Comparison of ENCODE assay signal across 14 cellular contexts in genomic region chr3:167773584-167773983, GRCh38. TPM values are rescaled to one million over a fixed set of nuclear protein-coding genes. Genes with fewer than 3 reads are reported as not detected.
DNase-seq lines count a peak whose midpoint lies in the region; ATAC-seq and TF ChIP-seq lines count a peak whose summit lies in the region.
"Had no signal": no experiment of that assay in that cellular context is flagged by ENCODE, and none has a peak within 500 bp of the region (broad histone marks: within the 10 kb centered on the region; RNA-seq: fewer than 3 reads in every experiment).

No MANE protein-coding gene starts in this region.

- H3K9me3 Mint-ChIP-seq in T-helper 2 cell treated with Interferon-gamma antibody and Interleukin-4, amounts not matched to agents 5 μg/mL and 100 μg/mL, for 36 hours: no peaks in the 10 kb centered on the region

- ATAC-seq in GM19351 (IDR thresholded peaks at IDR 0.05; ENCODE audit: unreplicated experiment): peak; percentile 88
- ATAC-seq in HG02623 (IDR thresholded peaks at IDR 0.05; ENCODE audit: unreplicated experiment): peak; percentile 88
- ATAC-seq in HG03354 (IDR thresholded peaks at IDR 0.05; ENCODE audit: poor library complexity, severe bottlenecking, unreplicated experiment): peak; percentile 78
- no peak for ATAC-seq in mucosa of descending colon
- ATAC-seq: A549, SK-N-SH treated with all-trans-retinoic acid at 6 μM for 48 hours had no signal

- TF ChIP-seq CTCF in GM06990 (IDR thresholded peaks at IDR 0.05; ENCODE audit: insufficient read depth, low read length, poor library complexity, severe bottlenecking): no peak
- no peak for TF ChIP-seq CTCF in mucosa of descending colon (IDR thresholded peaks at IDR 0.05)

- peak; percentile 24 for DNase-seq in GM06990 (ENCODE audit: extremely low read depth, insufficient read length)
- no peak for DNase-seq in mucosa of descending colon
- DNase-seq in amygdala (lab: John Stamatoyannopoulos, UW): no peak
- no peak for DNase-seq in T-helper 2 cell treated with Interferon-gamma antibody and Interleukin-4, amounts not matched to agents 5 μg/mL and 100 μg/mL, for 36 hours (ENCODE audit: low spot score)
- no peak for DNase-seq in ecto neural progenitor cell (ENCODE audit: low spot score)
- DNase-seq: activated CD4-positive, alpha-beta T cell treated with anti-CD3 and anti-CD28 coated beads for 4 hours; NCI-H1092; NCI-H748 treated with DMSO at 0.1 percent for 48 hours had no signal

- H3K4me3 ChIP-seq in GM06990 (replicated peaks; ENCODE audit: low read depth, low read length) (no peak overlapping the region), mucosa of descending colon (no peak overlapping the region)
- H3K4me3 ChIP-seq: A549 had no signal

- H3K27me3 ChIP-seq in GM06990 (replicated peaks; ENCODE audit: control insufficient read depth, insufficient read depth, low read length): no peaks in the 10 kb centered on the region

- H3K4me3 Mint-ChIP-seq in T-helper 2 cell treated with Interferon-gamma antibody and Interleukin-4, amounts not matched to agents 5 μg/mL and 100 μg/mL, for 36 hours: no peak overlapping the region
- H3K4me3 Mint-ChIP-seq: central memory CD8-positive, alpha-beta T cell had no signal

- no peaks in the 10 kb centered on the region for H3K27me3 Mint-ChIP-seq in T-helper 2 cell treated with Interferon-gamma antibody and Interleukin-4, amounts not matched to agents 5 μg/mL and 100 μg/mL, for 36 hours (ENCODE audit: low read depth)
- H3K27me3 Mint-ChIP-seq: central memory CD8-positive, alpha-beta T cell had no signal

- no peak overlapping the region for H3K27ac Mint-ChIP-seq in T-helper 2 cell treated with Interferon-gamma antibody and Interleukin-4, amounts not matched to agents 5 μg/mL and 100 μg/mL, for 36 hours

- no peaks in the 10 kb centered on the region for H3K36me3 Mint-ChIP-seq in T-helper 2 cell treated with Interferon-gamma antibody and Interleukin-4, amounts not matched to agents 5 μg/mL and 100 μg/mL, for 36 hours (ENCODE audit: low read depth)

- H3K4me1 Mint-ChIP-seq in T-helper 2 cell treated with Interferon-gamma antibody and Interleukin-4, amounts not matched to agents 5 μg/mL and 100 μg/mL, for 36 hours (ENCODE audit: low read depth): peaks cover 2% of the 10 kb centered on the region
- H3K4me1 Mint-ChIP-seq: central memory CD8-positive, alpha-beta T cell had no signal

- H3K9me3 ChIP-seq in mucosa of descending colon: no peaks in the 10 kb centered on the region

- no peaks in the 10 kb centered on the region for H3K36me3 ChIP-seq in GM06990 (ENCODE audit: control insufficient read depth, insufficient read depth, low read length)
- H3K36me3 ChIP-seq in mucosa of descending colon (ENCODE audit: low read depth): no peaks in the 10 kb centered on the region

- intact Hi-C loops in mucosa of descending colon (cut with DNase I, micrococcal nuclease): no loop called here

- no peaks in the 10 kb centered on the region for H3K4me1 ChIP-seq in mucosa of descending colon (ENCODE audit: low read depth)
- H3K4me1 ChIP-seq: A549 had no signal

RNA-seq across cellular contexts. Expression of gene SERPINI1, which starts 38.1 kb away (rescaled TPM):
- 1 to 10 TPM in 2 of 3 donors, under 1 TPM in 1; 0.84 to 3.6 (median 1.3) TPM for total RNA-seq in mucosa of descending colon

RNA-seq across cellular contexts. Expression of gene PDCD10, which starts 38.9 kb away (rescaled TPM):
- total RNA-seq in mucosa of descending colon: 10 to 100 TPM; 59.0 to 90.0 (median 79.7) TPM
